ENCODE assay signal across 1 cellular context in genomic region chr1:175742790-175743459, GRCh38.
TF ChIP-seq lines count a peak whose summit lies in the region.

No MANE protein-coding gene starts in this region.

TF ChIP-seq in GM12878, 131 proteins besides CTCF, POLR2A, EP300 and RAD21 (continued from another document):
- TF ChIP-seq SRF (IDR thresholded peaks at IDR 0.05; ENCODE audit: low read depth in 2 of 2, low read length in 2 of 2) (no peak), REST (IDR thresholded peaks at IDR 0.05; ENCODE audit: low read depth, low read length) (peak; percentile 83), IRF3 (IDR thresholded peaks at IDR 0.05) (no peak), HDAC6 (IDR thresholded peaks at IDR 0.05; ENCODE audit: unreplicated experiment) (no peak)
